2 cellular contexts compared by ENCODE assay signal in the genomic region with DNA sequence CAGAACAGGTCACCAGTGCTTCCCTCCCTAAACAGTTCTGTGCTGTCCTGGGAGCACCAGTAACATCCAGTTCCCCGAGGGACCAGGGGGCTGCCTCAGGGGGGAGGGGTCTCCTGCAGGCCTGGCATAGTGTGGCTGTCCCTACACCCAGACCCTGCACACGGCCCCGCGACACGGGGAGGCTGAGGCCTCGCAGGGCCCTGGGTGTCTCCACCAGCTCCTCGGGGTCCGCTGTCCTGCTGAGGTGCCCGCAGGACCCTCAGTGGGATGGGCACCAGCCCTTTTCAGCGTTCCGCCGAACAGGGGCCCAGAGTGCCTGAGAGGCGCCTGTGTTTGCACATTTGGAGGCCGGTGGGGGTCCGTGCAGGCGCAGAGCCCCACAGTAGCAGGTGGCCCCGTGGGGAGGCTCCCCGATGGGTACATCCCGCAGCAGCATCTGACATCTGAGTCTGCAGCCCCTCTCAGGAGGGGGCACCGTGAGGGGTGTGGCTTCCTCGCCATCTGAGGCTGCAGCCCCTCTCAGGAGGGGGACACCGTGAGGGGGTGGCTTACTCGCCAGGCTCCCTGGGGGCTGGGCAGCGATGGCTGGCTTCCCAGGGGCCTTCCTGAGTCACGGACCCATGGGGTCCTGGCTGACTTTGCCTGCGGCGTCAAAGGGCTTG.
TF ChIP-seq lines count a peak whose summit lies in the region.

No MANE protein-coding gene starts in this region.

TF ChIP-seq in HepG2, 621 proteins besides CTCF, POLR2A, EP300 and RAD21:
- TF ChIP-seq MED8 (CRISPR knock-in tag; IDR thresholded peaks at IDR 0.05; ENCODE audit: insufficient replicate concordance) (no peak), FLYWCH1 (CRISPR knock-in tag; IDR thresholded peaks at IDR 0.05) (no peak), RBFOX2 (IDR thresholded peaks at IDR 0.05; ENCODE audit: low read depth, low read length) (0 out of 2 replicates have a peak, but pooled peaks have one; percentile 22)
TF ChIP-seq in HepG2: peak in this region for 1.

TF ChIP-seq in K562, 482 proteins besides CTCF, POLR2A, EP300 and RAD21:
- TF ChIP-seq KHSRP (IDR thresholded peaks at IDR 0.05) (no peak), NEUROD1 (IDR thresholded peaks at IDR 0.05; ENCODE audit: borderline replicate concordance, low read depth, low read length, partially characterized antibody) (no peak), RBM14 (IDR thresholded peaks at IDR 0.05; ENCODE audit: borderline replicate concordance, insufficient read depth, low read depth, low read length) (0 out of 2 replicates have a peak, but pooled peaks have one; percentile 18), ZBTB7A (IDR thresholded peaks at IDR 0.05; ENCODE audit: borderline replicate concordance, control insufficient read depth, low read depth, low read length) (peak; percentile 5; the same call in 1 of the 2 replicates), TEAD1 (CRISPR knock-in tag; IDR thresholded peaks at IDR 0.05) (0 out of 4 replicates have a peak, but pooled peaks of 1 of the 2 experiments have one; percentile 41), RBFOX2 (IDR thresholded peaks at IDR 0.05; ENCODE audit: low read depth, low read length) (peak; percentile 36; the same call in 1 of the 2 replicates), ZNF76 (CRISPR knock-in tag; IDR thresholded peaks at IDR 0.05; ENCODE audit: borderline replicate concordance) (no peak), ZNF75A (CRISPR knock-in tag; IDR thresholded peaks at IDR 0.05) (no peak)
- TF ChIP-seq, protein P1, sequence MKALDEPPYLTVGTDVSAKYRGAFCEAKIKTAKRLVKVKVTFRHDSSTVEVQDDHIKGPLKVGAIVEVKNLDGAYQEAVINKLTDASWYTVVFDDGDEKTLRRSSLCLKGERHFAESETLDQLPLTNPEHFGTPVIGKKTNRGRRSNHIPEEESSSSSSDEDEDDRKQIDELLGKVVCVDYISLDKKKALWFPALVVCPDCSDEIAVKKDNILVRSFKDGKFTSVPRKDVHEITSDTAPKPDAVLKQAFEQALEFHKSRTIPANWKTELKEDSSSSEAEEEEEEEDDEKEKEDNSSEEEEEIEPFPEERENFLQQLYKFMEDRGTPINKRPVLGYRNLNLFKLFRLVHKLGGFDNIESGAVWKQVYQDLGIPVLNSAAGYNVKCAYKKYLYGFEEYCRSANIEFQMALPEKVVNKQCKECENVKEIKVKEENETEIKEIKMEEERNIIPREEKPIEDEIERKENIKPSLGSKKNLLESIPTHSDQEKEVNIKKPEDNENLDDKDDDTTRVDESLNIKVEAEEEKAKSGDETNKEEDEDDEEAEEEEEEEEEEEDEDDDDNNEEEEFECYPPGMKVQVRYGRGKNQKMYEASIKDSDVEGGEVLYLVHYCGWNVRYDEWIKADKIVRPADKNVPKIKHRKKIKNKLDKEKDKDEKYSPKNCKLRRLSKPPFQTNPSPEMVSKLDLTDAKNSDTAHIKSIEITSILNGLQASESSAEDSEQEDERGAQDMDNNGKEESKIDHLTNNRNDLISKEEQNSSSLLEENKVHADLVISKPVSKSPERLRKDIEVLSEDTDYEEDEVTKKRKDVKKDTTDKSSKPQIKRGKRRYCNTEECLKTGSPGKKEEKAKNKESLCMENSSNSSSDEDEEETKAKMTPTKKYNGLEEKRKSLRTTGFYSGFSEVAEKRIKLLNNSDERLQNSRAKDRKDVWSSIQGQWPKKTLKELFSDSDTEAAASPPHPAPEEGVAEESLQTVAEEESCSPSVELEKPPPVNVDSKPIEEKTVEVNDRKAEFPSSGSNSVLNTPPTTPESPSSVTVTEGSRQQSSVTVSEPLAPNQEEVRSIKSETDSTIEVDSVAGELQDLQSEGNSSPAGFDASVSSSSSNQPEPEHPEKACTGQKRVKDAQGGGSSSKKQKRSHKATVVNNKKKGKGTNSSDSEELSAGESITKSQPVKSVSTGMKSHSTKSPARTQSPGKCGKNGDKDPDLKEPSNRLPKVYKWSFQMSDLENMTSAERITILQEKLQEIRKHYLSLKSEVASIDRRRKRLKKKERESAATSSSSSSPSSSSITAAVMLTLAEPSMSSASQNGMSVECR (CRISPR knock-in tag; IDR thresholded peaks at IDR 0.05): 0 out of 2 replicates have a peak, but pooled peaks have one; percentile 35
- TF ChIP-seq, protein P2, sequence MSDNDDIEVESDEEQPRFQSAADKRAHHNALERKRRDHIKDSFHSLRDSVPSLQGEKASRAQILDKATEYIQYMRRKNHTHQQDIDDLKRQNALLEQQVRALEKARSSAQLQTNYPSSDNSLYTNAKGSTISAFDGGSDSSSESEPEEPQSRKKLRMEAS (CRISPR knock-in tag; IDR thresholded peaks at IDR 0.05): 0 out of 2 replicates have a peak, but pooled peaks have one; percentile 22
TF ChIP-seq in K562: peak in this region for 6.
